Comparison of ENCODE assay signal across 8 cellular contexts in genomic region chr15:31200735-31201151, GRCh38.
A peak's percentile ranks its signal among the peaks of the same experiment; 100 is the strongest.
DNase-seq lines count a peak whose midpoint lies in the region; ATAC-seq and TF ChIP-seq lines count a peak whose summit lies in the region.

No MANE protein-coding gene starts in this region.

- no peaks in the 10 kb centered on the region for H3K9me3 Mint-ChIP-seq in activated CD4-positive, alpha-beta memory T cell treated with anti-CD3 and anti-CD28 coated beads for 36 hours
- no peaks in the 10 kb centered on the region for H3K9me3 Mint-ChIP-seq in effector memory CD8-positive, alpha-beta T cell
- no peaks in the 10 kb centered on the region for H3K9me3 Mint-ChIP-seq in naive B cell

- no peaks in the 10 kb centered on the region for H3K27me3 Mint-ChIP-seq in activated CD4-positive, alpha-beta memory T cell treated with anti-CD3 and anti-CD28 coated beads for 36 hours
- peaks cover 0 to 10% of the 10 kb centered on the region in 2 donors for H3K27me3 Mint-ChIP-seq in effector memory CD8-positive, alpha-beta T cell
- peaks cover 0 to 14% (median 14%) of the 10 kb centered on the region in 3 donors for H3K27me3 Mint-ChIP-seq in naive B cell

- peak; percentile 83 for ATAC-seq in effector memory CD8-positive, alpha-beta T cell (replicated peaks)
- ATAC-seq in naive B cell (ENCODE audit: low read depth in 2 of 2), result peak; percentile 50 to 74
- ATAC-seq in stimulated activated naive CD8-positive, alpha-beta T cell treated with anti-CD3 and anti-CD28 coated beads, Interleukin-15, Interleukin-2, amounts not matched to agents 100 U/mL and 50 U/mL, for 24 hours, result peak; percentile 40

- peaks cover 20% of the 10 kb centered on the region for H3K4me1 Mint-ChIP-seq in activated CD4-positive, alpha-beta memory T cell treated with anti-CD3 and anti-CD28 coated beads for 36 hours (ENCODE audit: low read depth)
- H3K4me1 Mint-ChIP-seq in effector memory CD8-positive, alpha-beta T cell (ENCODE audit: low read depth in 2 of 2), result peaks cover 2 to 9% of the 10 kb centered on the region in 2 donors
- peaks cover 20 to 26% (median 22%) of the 10 kb centered on the region in 3 donors for H3K4me1 Mint-ChIP-seq in naive B cell

- no peak overlapping the region for H3K4me3 Mint-ChIP-seq in activated CD4-positive, alpha-beta memory T cell treated with anti-CD3 and anti-CD28 coated beads for 36 hours
- no peak overlapping the region for H3K4me3 Mint-ChIP-seq in effector memory CD8-positive, alpha-beta T cell
- H3K4me3 Mint-ChIP-seq in naive B cell, result no peak overlapping the region

- H3K36me3 Mint-ChIP-seq in activated CD4-positive, alpha-beta memory T cell treated with anti-CD3 and anti-CD28 coated beads for 36 hours, result no peaks in the 10 kb centered on the region
- peaks cover 3% of the 10 kb centered on the region for H3K36me3 Mint-ChIP-seq in effector memory CD8-positive, alpha-beta T cell (ENCODE audit: insufficient read depth)
- H3K36me3 Mint-ChIP-seq in naive B cell, result no peaks in the 10 kb centered on the region

- CTCF ChIA-PET in activated CD4-positive, alpha-beta memory T cell treated with anti-CD3 and anti-CD28 coated beads for 36 hours (lab: Charles Lee), result interaction anchor here (0.7 to 2.7 kb wide), 8 partner anchors 8 to 289 kb away, joined by 3 to 44 read pairs (median 4); no protein-coding TSS in a partner anchor

- H3K27ac Mint-ChIP-seq in activated CD4-positive, alpha-beta memory T cell treated with anti-CD3 and anti-CD28 coated beads for 36 hours, result no peak overlapping the region
- no peak overlapping the region for H3K27ac Mint-ChIP-seq in effector memory CD8-positive, alpha-beta T cell
- H3K27ac Mint-ChIP-seq in naive B cell, result no peak overlapping the region

- H3K4me3 ChIP-seq in AG10803 (ENCODE audit: low read length), result no peak overlapping the region

- POLR2A ChIA-PET in activated CD4-positive, alpha-beta memory T cell treated with anti-CD3 and anti-CD28 coated beads for 36 hours (lab: Charles Lee), result no interaction called here

- intact Hi-C loops in activated CD4-positive, alpha-beta memory T cell treated with anti-CD3 and anti-CD28 coated beads for 36 hours (cut with micrococcal nuclease), result loop anchor here (1.0 to 5.0 kb wide), 2 partner anchors 237 to 290 kb away; no protein-coding TSS in a partner anchor

- DNase-seq in AG10803 (ENCODE audit: low read depth), result peak; percentile 56
- peak; percentile 46 for DNase-seq in HuH-7 (ENCODE audit: low spot score)
- DNase-seq in activated CD4-positive, alpha-beta memory T cell treated with anti-CD3 and anti-CD28 coated beads for 36 hours, result peak; percentile 82
- peak; percentile 50 to 65 (median 51) for DNase-seq in effector memory CD8-positive, alpha-beta T cell
- peak; percentile 42 for DNase-seq in naive B cell
- DNase-seq in stimulated activated naive CD8-positive, alpha-beta T cell treated with anti-CD3 and anti-CD28 coated beads, Interleukin-15, Interleukin-2, amounts not matched to agents 100 U/mL and 50 U/mL, for 24 hours, result peak; percentile 65
- no peak for DNase-seq in SW480 (ENCODE audit: low spot score)
- no peak for DNase-seq in SKM-1 treated with dmso at 0.1 percent for 144 hours (lab: John Stamatoyannopoulos, UW; ENCODE audit: unreplicated experiment)

- peak; percentile 53 for TF ChIP-seq CTCF in AG10803 (conservative IDR thresholded peaks at IDR 0.05; ENCODE audit: low read length)

Comparison
In these comparisons a context has a peak if more than half of its experiments do, and no peak if none do; other contexts are left out.
1. DNase-seq: peak in AG10803 (single experiment), HuH-7 (single experiment), activated CD4-positive, alpha-beta memory T cell treated with anti-CD3 and anti-CD28 coated beads for 36 hours (single experiment), effector memory CD8-positive, alpha-beta T cell (3 of 3), naive B cell (single experiment) and stimulated activated naive CD8-positive, alpha-beta T cell treated with anti-CD3 and anti-CD28 coated beads, Interleukin-15, Interleukin-2, amounts not matched to agents 100 U/mL and 50 U/mL, for 24 hours (single experiment); none in SW480 (single experiment) and SKM-1 treated with dmso at 0.1 percent for 144 hours (single experiment).
2. Peak in every context shown above with its lines, with median percentiles within 50 percentile points of each other: ATAC-seq.